In the genomic region with DNA sequence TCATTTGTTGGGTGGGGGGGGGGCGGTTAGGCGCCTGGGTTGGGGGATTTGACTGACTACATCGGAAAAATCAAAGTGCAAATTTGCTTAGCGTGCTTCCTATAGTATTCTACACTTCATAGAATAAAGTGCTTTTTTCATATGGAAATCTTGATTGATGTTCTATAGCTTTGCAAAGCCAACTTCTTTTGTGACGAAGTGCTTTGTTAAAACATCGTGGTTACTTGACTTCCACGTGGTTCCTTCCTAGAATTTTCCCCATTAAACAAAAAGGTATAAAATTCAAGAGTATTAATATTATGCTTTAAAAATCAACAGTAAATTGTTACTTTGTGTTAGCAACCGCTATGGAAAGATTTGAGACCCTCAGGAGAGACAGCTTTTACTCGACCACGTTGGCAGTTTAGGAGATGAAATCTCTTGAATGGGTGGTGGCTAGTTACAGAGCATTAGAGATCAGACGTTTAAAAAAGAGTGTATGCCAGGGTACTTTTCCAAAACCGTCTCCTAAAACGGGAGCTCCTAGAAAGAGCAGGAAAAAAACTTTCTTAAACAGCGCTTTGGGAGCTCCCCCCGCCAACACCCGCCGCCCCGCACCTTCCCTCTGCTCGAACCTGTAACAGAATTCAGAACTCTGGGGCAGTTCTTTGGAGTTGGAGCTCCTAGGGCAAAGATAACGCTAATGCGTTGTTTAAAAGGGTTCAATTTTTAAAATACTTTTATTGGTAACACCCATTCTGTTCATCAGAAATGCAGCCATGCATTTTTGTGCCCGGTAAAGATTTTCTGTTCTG, we compare ENCODE assay signal across 1 cellular context.
TF ChIP-seq lines count a peak whose summit lies in the region.

No MANE protein-coding gene starts in this region.

TF ChIP-seq in H1, 55 proteins besides CTCF, POLR2A, EP300 and RAD21:
- TF ChIP-seq TAF7 (optimal IDR thresholded peaks at IDR 0.05; ENCODE audit: borderline replicate concordance, low read depth, low read length) (peak; percentile 75), MAX (IDR thresholded peaks at IDR 0.05) (peak; percentile 41; the same call in 1 of the 2 replicates), ASH2L (IDR thresholded peaks at IDR 0.05; ENCODE audit: low read length) (no peak), POLR2AphosphoS5 (IDR thresholded peaks at IDR 0.05; ENCODE audit: low read depth, low read length) (0 out of 2 replicates have a peak, but pooled peaks have one; percentile 62)
- TF ChIP-seq, protein P1, sequence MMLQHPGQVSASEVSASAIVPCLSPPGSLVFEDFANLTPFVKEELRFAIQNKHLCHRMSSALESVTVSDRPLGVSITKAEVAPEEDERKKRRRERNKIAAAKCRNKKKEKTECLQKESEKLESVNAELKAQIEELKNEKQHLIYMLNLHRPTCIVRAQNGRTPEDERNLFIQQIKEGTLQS (IDR thresholded peaks at IDR 0.05; ENCODE audit: insufficient read depth, low read depth, low read length), result no peak
